In the genomic region with DNA sequence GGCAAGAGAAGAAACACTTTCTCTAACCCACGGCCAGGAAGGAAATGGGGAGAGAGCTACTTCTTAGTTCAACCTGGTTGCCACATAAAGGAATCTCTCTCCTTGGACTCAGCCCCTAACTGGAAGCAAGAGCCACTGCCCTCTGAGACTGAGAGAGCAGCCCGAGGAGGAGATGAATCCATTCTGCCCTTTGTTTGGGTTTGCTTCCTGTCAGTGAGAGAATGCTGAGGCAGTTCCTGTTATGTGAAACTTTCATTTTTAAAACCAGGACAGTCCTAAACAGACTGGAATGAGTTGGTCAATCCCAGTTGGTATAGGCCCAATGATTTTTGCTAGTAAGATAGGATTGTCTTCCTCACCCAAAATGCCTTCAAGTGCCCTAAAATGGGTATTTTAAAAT, we compare ENCODE assay signal across 16 cellular contexts.
DNase-seq lines count a peak whose midpoint lies in the region; ATAC-seq and TF ChIP-seq lines count a peak whose summit lies in the region.
"Had no signal": no experiment of that assay in that cellular context is flagged by ENCODE, and none has a peak within 500 bp of the region (broad histone marks: within the 10 kb centered on the region; RNA-seq: fewer than 3 reads in every experiment).

No MANE protein-coding gene starts in this region.

- H3F3A ChIP-seq in MM.1S (ENCODE audit: insufficient read depth, low read length), result 0 out of 2 replicates have a peak, but pooled peaks cover 8% of the 10 kb centered on the region

- H3K9ac ChIP-seq in MM.1S (ENCODE audit: low read length), result peak overlapping the region; percentile 6; the same call in 1 of the 2 replicates
- H3K9ac ChIP-seq: KMS-11 had no signal

- H3K27ac Mint-ChIP-seq in effector memory CD8-positive, alpha-beta T cell, result peak overlapping the region; percentile 63 to 67
- H3K27ac Mint-ChIP-seq in neural crest cell (ENCODE audit: unreplicated experiment) (peak overlapping the region; percentile 83), Caco-2 (ENCODE audit: unreplicated experiment) (no peak overlapping the region)
- H3K27ac Mint-ChIP-seq: endodermal cell; T-helper 2 cell treated with Interferon-gamma antibody and Interleukin-4, amounts not matched to agents 5 μg/mL and 100 μg/mL, for 36 hours had no signal

- H3K9me3 ChIP-seq in MM.1S (replicated peaks; ENCODE audit: insufficient read depth, low read length) (no peaks in the 10 kb centered on the region), Caco-2 (no peaks in the 10 kb centered on the region)
- H3K9me3 ChIP-seq: ascending aorta, heart left ventricle, left lung had no signal

- TF ChIP-seq CTCF in MM.1S (IDR thresholded peaks at IDR 0.05; ENCODE audit: low read length) (no peak), neural crest cell (conservative IDR thresholded peaks at IDR 0.05) (no peak), Caco-2 (IDR thresholded peaks at IDR 0.05; ENCODE audit: insufficient read depth in 1 of 2, low read depth in 1 of 2, low read length in 1 of 2, severe bottlenecking in 1 of 2, unreplicated experiment in 1 of 2) (no peak)

- H3K36me3 Mint-ChIP-seq in effector memory CD8-positive, alpha-beta T cell (ENCODE audit: insufficient read depth), result no peaks in the 10 kb centered on the region
- H3K36me3 Mint-ChIP-seq in neural crest cell (ENCODE audit: low read depth), result peaks cover 2% of the 10 kb centered on the region
- H3K36me3 Mint-ChIP-seq in Caco-2 (ENCODE audit: insufficient read depth, unreplicated experiment), result no peaks in the 10 kb centered on the region

- H2AFZ ChIP-seq in MM.1S (ENCODE audit: low read length), result peak overlapping the region; percentile 29; the same call in 1 of the 2 replicates

- no peaks in the 10 kb centered on the region for H3K9me3 Mint-ChIP-seq in effector memory CD8-positive, alpha-beta T cell
- H3K9me3 Mint-ChIP-seq in neural crest cell, result no peaks in the 10 kb centered on the region
- no peaks in the 10 kb centered on the region for H3K9me3 Mint-ChIP-seq in Caco-2 (ENCODE audit: unreplicated experiment)
- H3K9me3 Mint-ChIP-seq: endodermal cell; T-helper 2 cell treated with Interferon-gamma antibody and Interleukin-4, amounts not matched to agents 5 μg/mL and 100 μg/mL, for 36 hours had no signal

- H3K27me3 Mint-ChIP-seq in effector memory CD8-positive, alpha-beta T cell, result no peaks in the 10 kb centered on the region
- no peaks in the 10 kb centered on the region for H3K27me3 Mint-ChIP-seq in neural crest cell (ENCODE audit: low read depth)
- H3K27me3 Mint-ChIP-seq in Caco-2 (ENCODE audit: insufficient read depth, unreplicated experiment), result no peaks in the 10 kb centered on the region

- peak overlapping the region; percentile 12; the same call in 1 of the 2 replicates for H3K4me3 ChIP-seq in MM.1S (ENCODE audit: low read length)
- H3K4me3 ChIP-seq in Caco-2 (ENCODE audit: low read depth, low read length), result no peak overlapping the region
- H3K4me3 ChIP-seq: ascending aorta, heart left ventricle, left lung had no signal

- H3K4me1 ChIP-seq in MM.1S (ENCODE audit: low read length) (peaks cover 27% of the 10 kb centered on the region), Caco-2 (no peaks in the 10 kb centered on the region)

- POLR2A ChIA-PET in Caco-2 (lab: Charles Lee), result no interaction called here

- H3K4me2 ChIP-seq in MM.1S (ENCODE audit: low read depth, low read length), result peak overlapping the region; percentile 60
- H3K4me2 ChIP-seq: KMS-11 had no signal

- peak overlapping the region; percentile 11; the same call in 1 of the 2 replicates for H3K27ac ChIP-seq in MM.1S (ENCODE audit: low read length)
- H3K27ac ChIP-seq: ascending aorta, KMS-11 had no signal

- ATAC-seq in effector memory CD8-positive, alpha-beta T cell (replicated peaks), result no peak
- ATAC-seq in HG02763 (IDR thresholded peaks at IDR 0.05; ENCODE audit: unreplicated experiment), result no peak
- ATAC-seq: left lung, Panc1 had no signal

- DNase-seq in EL (peak; percentile 21), MM.1S (peak; percentile 61), neural crest cell (ENCODE audit: low read depth, low spot score) (no peak), Caco-2 (no peak), NCI-H526 (lab: John Stamatoyannopoulos, UW) (no peak)
- DNase-seq in effector memory CD8-positive, alpha-beta T cell, result no peak
- DNase-seq: activated CD4-positive, alpha-beta T cell treated with anti-CD3 and anti-CD28 coated beads, Interleukin-2, amount 50 U/mL, for 1 hour; endodermal cell; heart left ventricle; left lung; nucleus accumbens had no signal

- no peaks in the 10 kb centered on the region for H3K79me2 ChIP-seq in MM.1S (ENCODE audit: low read length)

- no peaks in the 10 kb centered on the region for H4K20me1 ChIP-seq in MM.1S (ENCODE audit: insufficient read depth, low read length)

- H3K4me1 Mint-ChIP-seq in effector memory CD8-positive, alpha-beta T cell (ENCODE audit: low read depth in 2 of 2), result peaks cover 5 to 9% of the 10 kb centered on the region in 2 donors
- H3K4me1 Mint-ChIP-seq in neural crest cell (peaks cover 30% of the 10 kb centered on the region), Caco-2 (ENCODE audit: low read depth, unreplicated experiment) (no peaks in the 10 kb centered on the region)

- intact Hi-C loops in Caco-2 (cut with micrococcal nuclease; ENCODE audit: unreplicated experiment), result no loop called here

- CTCF ChIA-PET in Caco-2 (lab: Charles Lee), result no interaction called here

- no TSS peak for BruUV-seq in Caco-2 (replicated peaks; lab: Mats Ljungman, UMichigan)

- H3K27me3 ChIP-seq in MM.1S (replicated peaks; ENCODE audit: insufficient read depth, low read length), result no peaks in the 10 kb centered on the region
- no peaks in the 10 kb centered on the region for H3K27me3 ChIP-seq in Caco-2 (replicated peaks; ENCODE audit: control insufficient read depth, insufficient read depth, low read length)
- H3K27me3 ChIP-seq: ascending aorta, heart left ventricle, left lung had no signal

- no peaks in the 10 kb centered on the region for H3K36me3 ChIP-seq in MM.1S (replicated peaks; ENCODE audit: insufficient read depth, low read length)
- H3K36me3 ChIP-seq in Caco-2 (ENCODE audit: control insufficient read depth, insufficient read depth, low read length), result no peaks in the 10 kb centered on the region
- H3K36me3 ChIP-seq: ascending aorta, heart left ventricle, left lung had no signal

- H3K9me2 ChIP-seq in MM.1S (replicated peaks; ENCODE audit: insufficient read depth, low read length), result no peaks in the 10 kb centered on the region

- H3K4me3 Mint-ChIP-seq in effector memory CD8-positive, alpha-beta T cell, result peak overlapping the region in 1 of 2 donors; percentile 32
- H3K4me3 Mint-ChIP-seq in neural crest cell, result no peak overlapping the region
- no peak overlapping the region for H3K4me3 Mint-ChIP-seq in Caco-2 (ENCODE audit: unreplicated experiment)
- H3K4me3 Mint-ChIP-seq: endodermal cell; T-helper 2 cell treated with Interferon-gamma antibody and Interleukin-4, amounts not matched to agents 5 μg/mL and 100 μg/mL, for 36 hours had no signal

Comparison
In these comparisons a context has a peak if more than half of its experiments do, and no peak if none do; other contexts are left out.
1. DNase-seq: peak in EL (single experiment) and MM.1S (single experiment); none in effector memory CD8-positive, alpha-beta T cell (0 of 3), neural crest cell (single experiment), Caco-2 (0 of 2) and NCI-H526 (0 of 2).